In genomic region chr4:157977086-157977485, GRCh38 we compare ENCODE assay signal across 23 cellular contexts.
A peak's percentile ranks its signal among the peaks of the same experiment; 100 is the strongest.
DNase-seq lines count a peak whose midpoint lies in the region; ATAC-seq and TF ChIP-seq lines count a peak whose summit lies in the region.
"Had no signal": no experiment of that assay in that cellular context is flagged by ENCODE, and none has a peak within 500 bp of the region (broad histone marks: within the 10 kb centered on the region; RNA-seq: fewer than 3 reads in every experiment).

No MANE protein-coding gene starts in this region.

- POLR2A ChIA-PET in HCT116 (lab: Charles Lee), result no interaction called here

- no peaks in the 10 kb centered on the region for H3K27me3 ChIP-seq in HCT116 (ENCODE audit: insufficient read depth, low read length)
- H3K27me3 ChIP-seq in smooth muscle cell (ENCODE audit: low read depth), result no peaks in the 10 kb centered on the region
- H3K27me3 ChIP-seq: BE2C had no signal

- H3K9me3 ChIP-seq in HCT116 (ENCODE audit: control insufficient read depth in 1 of 2, insufficient read depth in 1 of 2, low read depth in 1 of 2, low read length in 2 of 2) (no peaks in the 10 kb centered on the region), smooth muscle cell (replicated peaks; ENCODE audit: low read depth) (no peaks in the 10 kb centered on the region)
- H3K9me3 ChIP-seq: A549, BE2C had no signal

- TF ChIP-seq RAD21 in HCT116 (IDR thresholded peaks at IDR 0.05; ENCODE audit: low read depth), result no peak

- no peaks in the 10 kb centered on the region for H3K9me2 ChIP-seq in HCT116 (ENCODE audit: insufficient read depth)

- H3K4me2 ChIP-seq in HCT116 (ENCODE audit: low read length), result no peak overlapping the region
- no peak overlapping the region for H3K4me2 ChIP-seq in smooth muscle cell
- H3K4me2 ChIP-seq: A549 had no signal

- DNase-seq in HCT116 (ENCODE audit: low read depth, low spot score) (no peak), dedifferentiated amniotic fluid mesenchymal stem cell (ENCODE audit: extremely low spot score) (peak; percentile 22), foreskin fibroblast (peak; percentile 12 to 44), smooth muscle cell (lab: John Stamatoyannopoulos, UW; ENCODE audit: unreplicated experiment) (no peak), NCI-H82 treated with DMSO at 0.1 percent for 48 hours (lab: John Stamatoyannopoulos, UW; ENCODE audit: unreplicated experiment) (no peak), NCI-H2081 treated with DMSO at 0.1 percent for 48 hours (lab: John Stamatoyannopoulos, UW) (no peak), posterior cingulate gyrus (no peak)
- DNase-seq: BE2C; CD4-positive, CD25-positive, alpha-beta regulatory T cell; DMS79; H9; MM.1S; NCI-H1048; NCI-H1436; NCI-H187 treated with DMSO at 0.1 percent for 48 hours; NCI-H510A; NCI-H748 treated with DMSO at 0.1 percent for 48 hours; SIG-M5 had no signal

- no TSS peak for BruUV-seq in HCT116 (replicated peaks; lab: Mats Ljungman, UMichigan)

- H3K4me1 ChIP-seq in HCT116 (ENCODE audit: control insufficient read depth in 1 of 2, insufficient read depth in 2 of 2, low read length in 2 of 2), result no peaks in the 10 kb centered on the region
- no peaks in the 10 kb centered on the region for H3K4me1 ChIP-seq in smooth muscle cell (ENCODE audit: low read depth)
- H3K4me1 ChIP-seq: A549, BE2C had no signal

- H3F3A ChIP-seq in smooth muscle cell (ENCODE audit: low read depth), result no peaks in the 10 kb centered on the region

- ATAC-seq in HCT116, result no peak
- ATAC-seq: A549, HepG2, K562, Panc1 had no signal

- intact Hi-C loops in HCT116 (cut with micrococcal nuclease) (loop anchor here (5.0 to 10.0 kb wide), 3 partner anchors 462 to 1500 kb away; no protein-coding TSS in a partner anchor), posterior cingulate gyrus (cut with DNase I) (loop anchor here (10.0 kb wide), 1 partner anchor 462 kb away; no protein-coding TSS in a partner anchor)

- 91% methylated on average over 4 of the region's 4 CpGs for WGBS in smooth muscle cell (ENCODE audit: low lambda C conversion rate)

- H4K20me1 ChIP-seq in HCT116 (ENCODE audit: insufficient read depth) (no peaks in the 10 kb centered on the region), smooth muscle cell (ENCODE audit: low read depth) (no peaks in the 10 kb centered on the region)

- no peaks in the 10 kb centered on the region for H3K79me2 ChIP-seq in HCT116 (ENCODE audit: insufficient read depth, low read length)
- no peaks in the 10 kb centered on the region for H3K79me2 ChIP-seq in smooth muscle cell (ENCODE audit: low read depth)

- H3K9ac ChIP-seq in HCT116 (ENCODE audit: low read length) (no peak overlapping the region), smooth muscle cell (ENCODE audit: low read depth) (no peak overlapping the region)

- RAD21 ChIA-PET in HCT116 (lab: Charles Lee; ENCODE audit: low non-redundant PET in 1 of 2, low total read pairs in 2 of 2, uncharacterized antibody in 2 of 2, unreplicated experiment in 2 of 2), result no interaction called here

- H2AFZ ChIP-seq in HCT116 (ENCODE audit: low read depth, low read length, poor library complexity, severe bottlenecking) (peak overlapping the region; percentile 94), smooth muscle cell (ENCODE audit: low read depth) (peak overlapping the region; percentile 47)

- no peak for TF ChIP-seq POLR2A in HCT116 (IDR thresholded peaks at IDR 0.05; ENCODE audit: borderline replicate concordance, extremely low read depth, insufficient read depth, insufficient read length)

- no peak overlapping the region for H3K4me3 ChIP-seq in HCT116 (replicated peaks in 1 of 2; ENCODE audit: low read depth in 1 of 2, low read length in 2 of 2)
- H3K4me3 ChIP-seq in foreskin fibroblast (ENCODE audit: low read depth in 1 of 2, low read length in 2 of 2), result no peak overlapping the region
- no peak overlapping the region for H3K4me3 ChIP-seq in smooth muscle cell
- H3K4me3 ChIP-seq: A549, K562 had no signal

- no peak overlapping the region for H3K27ac ChIP-seq in HCT116 (ENCODE audit: low read depth, low read length)
- no peak overlapping the region for H3K27ac ChIP-seq in smooth muscle cell (ENCODE audit: low read depth)
- H3K27ac ChIP-seq: A549, HL-60 had no signal

- no peaks in the 10 kb centered on the region for H3K36me3 ChIP-seq in HCT116 (ENCODE audit: control insufficient read depth in 1 of 2, insufficient read depth in 2 of 2, low read length in 2 of 2)
- H3K36me3 ChIP-seq in smooth muscle cell (ENCODE audit: low read depth), result no peaks in the 10 kb centered on the region
- H3K36me3 ChIP-seq: BE2C had no signal

- CTCF ChIA-PET in HCT116 (lab: Charles Lee), result no interaction called here

- TF ChIP-seq CTCF in HCT116 (IDR thresholded peaks at IDR 0.05 in 2 of 3, conservative IDR thresholded peaks at IDR 0.05 in 1 of 3; ENCODE audit: borderline replicate concordance in 1 of 3, insufficient read depth in 1 of 3, low read depth in 2 of 3, low read length in 2 of 3) (no peak), foreskin fibroblast (IDR thresholded peaks at IDR 0.05; ENCODE audit: low read depth, low read length) (no peak), smooth muscle cell (IDR thresholded peaks at IDR 0.05; ENCODE audit: borderline replicate concordance, insufficient read depth, poor library complexity, severe bottlenecking) (no peak)

TF ChIP-seq in HCT116, 20 proteins besides CTCF, POLR2A, EP300 and RAD21:
- TF ChIP-seq REST (IDR thresholded peaks at IDR 0.05; ENCODE audit: low read depth) (no peak), EZH2phosphoT487 (IDR thresholded peaks at IDR 0.05; ENCODE audit: borderline replicate concordance) (no peak), SRF (IDR thresholded peaks at IDR 0.05; ENCODE audit: low read depth) (no peak), CBX3 (IDR thresholded peaks at IDR 0.05; ENCODE audit: low read depth) (no peak), JUND (IDR thresholded peaks at IDR 0.05) (no peak), TCF7L2 (IDR thresholded peaks at IDR 0.05; ENCODE audit: borderline replicate concordance, extremely low read depth, insufficient read depth, insufficient read length) (no peak)
TF ChIP-seq in HCT116: peak in this region for 0.

Comparison
In these comparisons a context has a peak if more than half of its experiments do, and no peak if none do; other contexts are left out.
1. DNase-seq: peak in dedifferentiated amniotic fluid mesenchymal stem cell (single experiment) and foreskin fibroblast (2 of 2); none in HCT116 (single experiment), smooth muscle cell (single experiment), NCI-H82 treated with DMSO at 0.1 percent for 48 hours (single experiment), NCI-H2081 treated with DMSO at 0.1 percent for 48 hours (single experiment) and posterior cingulate gyrus (0 of 10).